Comparison of ENCODE assay signal across 26 cellular contexts in genomic region chr12:41634096-41634495, GRCh38.
"Had no signal": no experiment of that assay in that cellular context is flagged by ENCODE, and none has a peak within 500 bp of the region (broad histone marks: within the 10 kb centered on the region; RNA-seq: fewer than 3 reads in every experiment).

No MANE protein-coding gene starts in this region.

- H3K9me3 ChIP-seq: right lobe of liver, thyroid gland had no signal

- H3K27ac Mint-ChIP-seq: memory B cell; naive B cell; natural killer cell treated with Interleukin-12 subunit alpha and Interleukin-12 subunit beta and Interleukin-15 and Interleukin-18, amount 100 ng/mL, for 72 hours; progenitor cell of endocrine pancreas; type B pancreatic cell had no signal

- H3K79me2 ChIP-seq: hepatocyte, parathyroid adenoma had no signal

- H3K4me2 ChIP-seq: hepatocyte had no signal

- H3K36me3 ChIP-seq: esophagus muscularis mucosa, gastroesophageal sphincter, heart left ventricle, right lobe of liver, stomach, thyroid gland had no signal

- H3K4me3 Mint-ChIP-seq: memory B cell; naive B cell; natural killer cell treated with Interleukin-12 subunit alpha and Interleukin-12 subunit beta and Interleukin-15 and Interleukin-18, amount 100 ng/mL, for 72 hours; neural crest cell; type B pancreatic cell had no signal

- H3K9ac ChIP-seq: parathyroid adenoma had no signal

- H3K27ac ChIP-seq: coronary artery, esophagus muscularis mucosa, foreskin keratinocyte, gastroesophageal sphincter, heart left ventricle, hepatocyte, parathyroid adenoma, right lobe of liver, stomach, thyroid gland had no signal

- DNase-seq: dermis blood vessel endothelial cell; effector memory CD4-positive, alpha-beta T cell; foreskin keratinocyte; heart left ventricle; kidney; naive B cell; right lobe of liver; small intestine; stimulated activated CD4-positive, alpha-beta T cell treated with anti-CD3 and anti-CD28 coated beads, Interleukin-15, amount 100 ng/mL, for 24 hours; stimulated activated CD4-positive, alpha-beta T cell treated with anti-CD3 and anti-CD28 coated beads, Interleukin-2, amount 100 ng/mL, for 48 hours; stimulated activated CD8-positive, alpha-beta memory T cell treated with anti-CD3 and anti-CD28 coated beads, Interleukin-4, amount 100 ng/mL, for 48 hours; stimulated activated naive CD4-positive, alpha-beta T cell treated with Interleukin-2 at 50 U/mL for 16 hours; stomach; thyroid gland had no signal

- H3K4me3 ChIP-seq: coronary artery, esophagus muscularis mucosa, gastroesophageal sphincter, heart left ventricle, hepatocyte, lung, right lobe of liver, stomach, thyroid gland had no signal

- H3K4me1 ChIP-seq: foreskin keratinocyte, gastroesophageal sphincter, heart left ventricle, parathyroid adenoma, right lobe of liver, stomach, thyroid gland had no signal

- ATAC-seq: foreskin keratinocyte; gastroesophageal sphincter; heart left ventricle; left lobe of liver; natural killer cell treated with Interleukin-12 subunit alpha and Interleukin-12 subunit beta and Interleukin-15 and Interleukin-18, amount 100 ng/mL, for 72 hours; right lobe of liver had no signal

- H3K27me3 ChIP-seq: esophagus muscularis mucosa, foreskin keratinocyte, gastroesophageal sphincter, heart left ventricle, hepatocyte, right lobe of liver, stomach, thyroid gland had no signal

- H2AFZ ChIP-seq: hepatocyte, parathyroid adenoma had no signal

- H3K4me1 Mint-ChIP-seq: memory B cell, naive B cell, neural crest cell had no signal

- H3K36me3 Mint-ChIP-seq: memory B cell; naive B cell; natural killer cell treated with Interleukin-12 subunit alpha and Interleukin-12 subunit beta and Interleukin-15 and Interleukin-18, amount 100 ng/mL, for 72 hours; type B pancreatic cell had no signal
